Comparison of ENCODE assay signal across 12 cellular contexts in genomic region chr1:184695023-184695422, GRCh38.
"Had no signal": no experiment of that assay in that cellular context is flagged by ENCODE, and none has a peak within 500 bp of the region (broad histone marks: within the 10 kb centered on the region; RNA-seq: fewer than 3 reads in every experiment).

No MANE protein-coding gene starts in this region.

- H3K9me3 ChIP-seq: neutrophil, right atrium auricular region, transverse colon had no signal

- H3K27ac Mint-ChIP-seq: activated CD8-positive, alpha-beta T cell treated with anti-CD3 and anti-CD28 coated beads, Interleukin-2, amount 10 ng/mL, durations not matched to agents 7 days and 5 days had no signal

- H3K9me3 Mint-ChIP-seq: central memory CD8-positive, alpha-beta T cell; naive B cell had no signal

- H3K27ac ChIP-seq: neutrophil, right atrium auricular region, skin epidermis, transverse colon had no signal

- H3K4me3 Mint-ChIP-seq: activated CD8-positive, alpha-beta T cell treated with anti-CD3 and anti-CD28 coated beads, Interleukin-2, amount 10 ng/mL, durations not matched to agents 7 days and 5 days; central memory CD8-positive, alpha-beta T cell; naive B cell had no signal

- H3K27me3 ChIP-seq: neutrophil, right atrium auricular region, transverse colon had no signal

- H3K4me3 ChIP-seq: right atrium auricular region, skin epidermis, transverse colon had no signal

- DNase-seq: activated CD4-positive, CD25-positive, alpha-beta regulatory T cell treated with anti-CD3 and anti-CD28 coated beads, Interleukin-2, amount 50 U/mL, for 72 hours; activated CD8-positive, alpha-beta memory T cell treated with anti-CD3 and anti-CD28 coated beads, Interleukin-2, amount 50 U/mL, for 48 hours; activated CD8-positive, alpha-beta T cell treated with anti-CD3 and anti-CD28 coated beads, Interleukin-2, amount 10 ng/mL, durations not matched to agents 7 days and 5 days; activated naive CD4-positive, alpha-beta T cell treated with Interleukin-2 at 50 U/mL for 16 hours; effector memory CD4-positive, alpha-beta T cell; naive B cell; SW 1271; transverse colon had no signal

- ATAC-seq: activated CD8-positive, alpha-beta T cell treated with anti-CD3 and anti-CD28 coated beads, Interleukin-2, amount 10 ng/mL, durations not matched to agents 7 days and 5 days had no signal

- H3K27me3 Mint-ChIP-seq: central memory CD8-positive, alpha-beta T cell; naive B cell had no signal

- H3K4me1 ChIP-seq: right atrium auricular region, transverse colon had no signal
